In genomic region chr2:207154556-207155179, GRCh38 we compare ENCODE assay signal across 2 cellular contexts.
TF ChIP-seq lines count a peak whose summit lies in the region.

No MANE protein-coding gene starts in this region.

TF ChIP-seq in A549, 52 proteins besides CTCF, POLR2A, EP300 and RAD21:
- no peak for TF ChIP-seq MAFK (IDR thresholded peaks at IDR 0.05; ENCODE audit: partially characterized antibody)
- TF ChIP-seq FOXS1 (CRISPR knock-in tag; IDR thresholded peaks at IDR 0.05) = no peak
- TF ChIP-seq TFCP2L1 (CRISPR knock-in tag; IDR thresholded peaks at IDR 0.05) = no peak

TF ChIP-seq in H1, 55 proteins besides CTCF, POLR2A, EP300 and RAD21:
- no peak for TF ChIP-seq ZNF274 (IDR thresholded peaks at IDR 0.05; ENCODE audit: borderline replicate concordance, extremely low read depth, low read length)
- TF ChIP-seq SP1 (IDR thresholded peaks at IDR 0.05; ENCODE audit: low read depth, low read length) = no peak
- no peak for TF ChIP-seq POLR2AphosphoS5 (IDR thresholded peaks at IDR 0.05; ENCODE audit: low read depth, low read length)
- no peak for TF ChIP-seq HDAC6 (IDR thresholded peaks at IDR 0.05; ENCODE audit: low read depth, low read length)
- no peak for TF ChIP-seq SIRT6 (IDR thresholded peaks at IDR 0.05; ENCODE audit: low read length)
- TF ChIP-seq BRCA1 (IDR thresholded peaks at IDR 0.05; ENCODE audit: low read depth, low read length) = no peak
